1 cellular context compared by ENCODE assay signal in the genomic region with DNA sequence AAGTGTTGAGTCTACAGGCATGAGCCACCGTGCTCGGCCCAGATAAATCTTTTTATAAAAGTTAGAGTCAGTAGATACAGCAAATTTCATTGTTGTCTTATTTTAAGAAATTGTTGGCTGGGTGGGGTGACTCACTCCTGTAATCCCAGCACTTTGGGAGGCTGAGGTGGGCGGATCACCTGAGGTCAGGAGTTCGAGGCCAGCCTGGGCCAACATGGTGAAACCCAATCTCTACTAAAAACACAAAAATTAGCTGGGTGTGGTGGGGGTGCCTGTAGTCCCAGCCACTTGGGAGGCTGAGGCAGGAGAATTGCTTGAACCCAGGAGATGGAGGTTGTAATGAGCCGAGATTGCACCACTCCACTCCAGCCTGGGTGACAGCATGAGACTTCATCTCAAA. TPM values are rescaled to one million over a fixed set of nuclear protein-coding genes. Genes with fewer than 3 reads are reported as not detected.
"Had no signal": no experiment of that assay in that cellular context is flagged by ENCODE, and none has a peak within 500 bp of the region (broad histone marks: within the 10 kb centered on the region; RNA-seq: fewer than 3 reads in every experiment).

No MANE protein-coding gene starts in this region.

RNA-seq across cellular contexts. Expression of gene SLC44A4, which starts 29.5 kb away (rescaled TPM):
- total RNA-seq: ascending aorta had no signal
